ENCODE assay signal across 15 cellular contexts in the genomic region with DNA sequence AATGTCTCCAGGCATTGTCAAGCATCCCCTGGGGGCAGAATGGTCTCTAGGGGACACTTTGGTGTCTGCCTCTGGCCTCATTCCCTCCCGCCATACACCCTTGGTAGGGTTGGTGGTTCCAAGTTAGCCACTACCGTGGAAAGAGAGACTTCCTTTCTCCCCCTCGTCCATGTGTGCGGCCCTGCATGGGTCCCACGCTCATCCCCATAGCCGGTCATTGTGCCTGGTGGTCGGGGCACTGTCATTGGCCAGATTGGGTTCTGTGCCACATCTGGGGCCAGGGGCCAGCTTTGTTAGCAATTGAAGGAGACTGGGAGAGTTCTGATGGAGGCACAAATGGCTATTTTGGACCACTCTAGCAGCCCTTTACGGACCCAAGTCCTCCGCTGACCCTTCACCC. TPM values are rescaled to one million over a fixed set of nuclear protein-coding genes. Genes with fewer than 3 reads are reported as not detected.
DNase-seq lines count a peak whose midpoint lies in the region; ATAC-seq and TF ChIP-seq lines count a peak whose summit lies in the region.
"Had no signal": no experiment of that assay in that cellular context is flagged by ENCODE, and none has a peak within 500 bp of the region (broad histone marks: within the 10 kb centered on the region; RNA-seq: fewer than 3 reads in every experiment).

No MANE protein-coding gene starts in this region.

- H2AFZ ChIP-seq in mammary epithelial cell (ENCODE audit: low read depth, low read length), result peak overlapping the region; percentile 64

- intact Hi-C loops in mammary epithelial cell (cut with micrococcal nuclease), result no loop called here

- no TSS peak for BruUV-seq in mammary epithelial cell (replicated peaks; lab: Mats Ljungman, UMichigan)

- dilution Hi-C loops in mammary epithelial cell (cut with HindIII; ENCODE audit: low sequenced_read_pairs), result no loop called here

- H3K27me3 ChIP-seq in HUES48 (ENCODE audit: control insufficient read depth, insufficient read depth, low read length) (no peaks in the 10 kb centered on the region), mammary epithelial cell (ENCODE audit: insufficient read depth, low read length) (no peaks in the 10 kb centered on the region), layer of hippocampus (ENCODE audit: control insufficient read depth, insufficient read depth, low read length) (no peaks in the 10 kb centered on the region), skeletal muscle tissue (ENCODE audit: control insufficient read depth in 3 of 3, insufficient read depth in 3 of 3, low read length in 3 of 3) (peaks cover 0 to 8% (median 0%) of the 10 kb centered on the region in 3 donors)
- H3K27me3 ChIP-seq: ascending aorta had no signal

- WGBS in mammary epithelial cell (ENCODE audit: low coverage, missing lambda C conversion rate), result 82% methylated on average over 9 of the region's 9 CpGs

- peaks cover 25% of the 10 kb centered on the region for H3K4me1 ChIP-seq in HUES48 (ENCODE audit: control insufficient read depth, insufficient read depth, low read length)
- H3K4me1 ChIP-seq in mammary epithelial cell (ENCODE audit: insufficient read depth, low read length), result peaks cover 17% of the 10 kb centered on the region
- peaks cover 29 to 57% (median 54%) of the 10 kb centered on the region in 3 donors for H3K4me1 ChIP-seq in skeletal muscle tissue (ENCODE audit: control insufficient read depth in 3 of 3, insufficient read depth in 3 of 3, low read length in 3 of 3)
- H3K4me1 ChIP-seq: ascending aorta, prostate gland had no signal

- peak overlapping the region; percentile 91 for H3K27ac ChIP-seq in HUES48 (ENCODE audit: low read depth, low read length)
- peak overlapping the region; percentile 49 for H3K27ac ChIP-seq in mammary epithelial cell (ENCODE audit: insufficient read depth, low read depth, low read length)
- peak overlapping the region; percentile 62 for H3K27ac ChIP-seq in layer of hippocampus (ENCODE audit: low read depth, low read length)
- H3K27ac ChIP-seq in skeletal muscle tissue (ENCODE audit: low read depth, low read length), result peak overlapping the region; percentile 78
- H3K27ac ChIP-seq: ascending aorta had no signal

- H3K4me2 ChIP-seq in mammary epithelial cell (ENCODE audit: insufficient read depth, low read depth, low read length), result peak overlapping the region; percentile 48

- H3K79me2 ChIP-seq in mammary epithelial cell (ENCODE audit: insufficient read depth, low read length), result no peaks in the 10 kb centered on the region

- H3K4me3 ChIP-seq in HUES48 (ENCODE audit: low read depth, low read length) (peak overlapping the region; percentile 44), mammary epithelial cell (replicated peaks in 1 of 3; ENCODE audit: insufficient read depth in 1 of 3, low read depth in 2 of 3, low read length in 3 of 3) (peak overlapping the region in 1 of 3 experiments; percentile 10), skeletal muscle tissue (ENCODE audit: low read length in 3 of 3) (peak overlapping the region; percentile 35 to 54 (median 51))
- H3K4me3 ChIP-seq: GM12878, prostate gland had no signal

- DNase-seq in mammary epithelial cell, result no peak
- no peak for DNase-seq in DMS114 treated with DMSO at 0.1 percent for 48 hours (lab: John Stamatoyannopoulos, UW; ENCODE audit: unreplicated experiment)
- DNase-seq: activated gamma-delta T cell treated with Interleukin-2 at 50 U/mL for 16 hours; COR-L47; naive thymus-derived CD4-positive, alpha-beta T cell; stimulated activated naive CD8-positive, alpha-beta T cell treated with anti-CD3 and anti-CD28 coated beads, Interleukin-15, Interleukin-2, amounts not matched to agents 100 U/mL and 50 U/mL, for 24 hours had no signal

- H4K20me1 ChIP-seq in mammary epithelial cell (ENCODE audit: insufficient read depth, low read length), result no peaks in the 10 kb centered on the region

- H3K9ac ChIP-seq in HUES48 (ENCODE audit: low read depth, low read length) (0 out of 2 replicates have a peak overlapping the region, but pooled peaks have one; percentile 19), mammary epithelial cell (ENCODE audit: insufficient read depth, low read length) (no peak overlapping the region), skeletal muscle tissue (ENCODE audit: low read depth in 1 of 3, low read length in 3 of 3) (no peak overlapping the region)

- CTCF ChIA-PET in mammary epithelial cell (lab: Charles Lee; ENCODE audit: low non-redundant PET), result no interaction called here

- ATAC-seq in GM18505 (IDR thresholded peaks at IDR 0.05; ENCODE audit: unreplicated experiment) (no peak), GM18498 (IDR thresholded peaks at IDR 0.05; ENCODE audit: unreplicated experiment) (no peak), GM19035 (IDR thresholded peaks at IDR 0.05; ENCODE audit: unreplicated experiment) (no peak)
- ATAC-seq: GM12878; naive thymus-derived CD4-positive, alpha-beta T cell; stimulated activated naive CD8-positive, alpha-beta T cell treated with anti-CD3 and anti-CD28 coated beads, Interleukin-15, Interleukin-2, amounts not matched to agents 100 U/mL and 50 U/mL, for 24 hours had no signal

- H3K9me3 ChIP-seq in HUES48 (ENCODE audit: control insufficient read depth, insufficient read depth, low read length) (no peaks in the 10 kb centered on the region), mammary epithelial cell (replicated peaks; ENCODE audit: insufficient read depth, low read length) (peaks cover 3% of the 10 kb centered on the region), skeletal muscle tissue (ENCODE audit: control insufficient read depth in 3 of 3, low read length in 3 of 3) (no peaks in the 10 kb centered on the region)
- H3K9me3 ChIP-seq: ascending aorta, prostate gland had no signal

- no peak for TF ChIP-seq POLR2A in GM18505 (IDR thresholded peaks at IDR 0.05; ENCODE audit: borderline replicate concordance, extremely low read depth, insufficient read depth, insufficient read length)

- in situ Hi-C loops in mammary epithelial cell (cut with MboI; ENCODE audit: low sequenced_read_pairs in 2 of 2), result no loop called here

- TF ChIP-seq CTCF in mammary epithelial cell (conservative IDR thresholded peaks at IDR 0.05 in 1 of 2, IDR thresholded peaks at IDR 0.05 in 1 of 2; ENCODE audit: extremely low read depth in 1 of 2, insufficient read depth in 1 of 2, low read depth in 1 of 2, low read length in 2 of 2), result no peak

- H3K36me3 ChIP-seq in HUES48 (ENCODE audit: control insufficient read depth, insufficient read depth, low read length) (no peaks in the 10 kb centered on the region), mammary epithelial cell (ENCODE audit: insufficient read depth, low read length) (no peaks in the 10 kb centered on the region), skeletal muscle tissue (ENCODE audit: control insufficient read depth in 3 of 3, insufficient read depth in 3 of 3, low read length in 3 of 3) (no peaks in the 10 kb centered on the region)
- H3K36me3 ChIP-seq: ascending aorta, prostate gland had no signal

RNA-seq across cellular contexts. Expression of a gene that starts 17.3 kb away (rescaled TPM):
- total RNA-seq in mammary epithelial cell, result 1 to 10 TPM; 2.4 to 7.0 TPM
- 1.0 TPM for polyA plus RNA-seq in mammary epithelial cell
- 6.1 TPM for polyA minus RNA-seq in mammary epithelial cell
- total RNA-seq in skeletal muscle tissue, result 15.7 TPM
